12 cellular contexts compared by ENCODE assay signal in genomic region chr6:37006793-37007339, GRCh38. TPM values are rescaled to one million over a fixed set of nuclear protein-coding genes. Genes with fewer than 3 reads are reported as not detected.
DNase-seq lines count a peak whose midpoint lies in the region; ATAC-seq, FAIRE-seq and TF ChIP-seq lines count a peak whose summit lies in the region.
"Had no signal": no experiment of that assay in that cellular context is flagged by ENCODE, and none has a peak within 500 bp of the region (broad histone marks: within the 10 kb centered on the region; RNA-seq: fewer than 3 reads in every experiment).

No MANE protein-coding gene starts in this region.

- H3K4me3 Mint-ChIP-seq in activated naive CD8-positive, alpha-beta T cell treated with anti-CD3 and anti-CD28 coated beads, Interleukin-2, amount 10 ng/mL, durations not matched to agents 7 days and 5 days: peak overlapping the region; percentile 81
- H3K4me3 Mint-ChIP-seq in memory B cell (peak overlapping the region; percentile 99), immature natural killer cell (peak overlapping the region in 2 of 5 donors; percentile 28 to 72)

- H3K27me3 ChIP-seq in PC-9 (ENCODE audit: insufficient read depth, low read depth): peaks cover 2% of the 10 kb centered on the region; the same call in 1 of the 2 replicates
- H3K27me3 ChIP-seq: pancreas had no signal

- POLR2A ChIA-PET in A549 (lab: Yijun Ruan, JAX) (interaction anchor here (1.2 kb wide), 1 partner anchor 21 kb away, joined by 3 read pairs; the partner anchor contains the start of gene MTCH1), PC-9 (lab: Charles Lee; ENCODE audit: unreplicated experiment) (interaction anchor here (0.6 to 1.1 kb wide), 2 partner anchors 21 to 25 kb away, joined by 4 to 8 read pairs; partner anchors contain the start of gene MTCH1)
- POLR2A ChIA-PET in activated naive CD8-positive, alpha-beta T cell treated with anti-CD3 and anti-CD28 coated beads, Interleukin-2, amount 10 ng/mL, durations not matched to agents 7 days and 5 days (lab: Charles Lee): interaction anchor here (1.1 to 3.4 kb wide), 4 partner anchors 11 to 132 kb away, joined by 3 to 15 read pairs (median 6); partner anchors contain the start of gene MTCH1

- in situ Hi-C loops in G401 (cut with HindIII; ENCODE audit: low sequenced_read_pairs): no loop called here

- no peak for TF ChIP-seq POLR2A in A549 (IDR thresholded peaks at IDR 0.05; ENCODE audit: low read length)

- no peak for TF ChIP-seq CTCF in A549 (IDR thresholded peaks at IDR 0.05)
- no peak for TF ChIP-seq CTCF in PC-9 (conservative IDR thresholded peaks at IDR 0.05)

- no peaks in the 10 kb centered on the region for H3K27me3 Mint-ChIP-seq in activated naive CD8-positive, alpha-beta T cell treated with anti-CD3 and anti-CD28 coated beads, Interleukin-2, amount 10 ng/mL, durations not matched to agents 7 days and 5 days
- H3K27me3 Mint-ChIP-seq in memory B cell (no peaks in the 10 kb centered on the region), immature natural killer cell (ENCODE audit: low read depth in 3 of 3) (peaks cover 0 to 4% (median 4%) of the 10 kb centered on the region in 3 donors)
- H3K27me3 Mint-ChIP-seq: CD4-positive, CD25-positive, alpha-beta regulatory T cell had no signal

- DNase-seq in A549 (ENCODE audit: low read depth in 1 of 2, low spot score in 1 of 2) (no peak), memory B cell (ENCODE audit: low spot score in 2 of 2) (no peak), PC-9 (no peak), immature natural killer cell (no peak), NOMO-1 treated with DMSO at 0.1 percent for 48 hours (lab: John Stamatoyannopoulos, UW; ENCODE audit: unreplicated experiment) (no peak), G401 (ENCODE audit: low spot score) (no peak)
- DNase-seq in activated naive CD8-positive, alpha-beta T cell treated with anti-CD3 and anti-CD28 coated beads, Interleukin-2, amount 10 ng/mL, durations not matched to agents 7 days and 5 days: no peak
- DNase-seq: activated CD4-positive, alpha-beta T cell treated with anti-CD3 and anti-CD28 coated beads, Interleukin-2, amount 50 U/mL, for 1 hour; pancreas had no signal

- H3K4me2 ChIP-seq in A549 (no peak overlapping the region), PC-9 (no peak overlapping the region)

- H3K4me3 ChIP-seq in A549: no peak overlapping the region
- H3K4me3 ChIP-seq in PC-9: no peak overlapping the region

- no peaks in the 10 kb centered on the region for H3K9me3 Mint-ChIP-seq in activated naive CD8-positive, alpha-beta T cell treated with anti-CD3 and anti-CD28 coated beads, Interleukin-2, amount 10 ng/mL, durations not matched to agents 7 days and 5 days
- H3K9me3 Mint-ChIP-seq in memory B cell (no peaks in the 10 kb centered on the region), immature natural killer cell (no peaks in the 10 kb centered on the region)
- H3K9me3 Mint-ChIP-seq: CD4-positive, CD25-positive, alpha-beta regulatory T cell had no signal

- no peak for FAIRE-seq in A549 (lab: Jason Lieb, UNC)
- FAIRE-seq: pancreas had no signal

- H3K27ac ChIP-seq in A549: no peak overlapping the region
- H3K27ac ChIP-seq in PC-9: no peak overlapping the region
- H3K27ac ChIP-seq: pancreas had no signal

- H3K4me1 ChIP-seq in A549: no peaks in the 10 kb centered on the region
- no peaks in the 10 kb centered on the region for H3K4me1 ChIP-seq in PC-9 (replicated peaks; ENCODE audit: insufficient read depth)
- H3K4me1 ChIP-seq: pancreas had no signal

- H3K36me3 ChIP-seq in PC-9 (ENCODE audit: low read depth): no peaks in the 10 kb centered on the region
- H3K36me3 ChIP-seq: pancreas had no signal

- TF ChIP-seq RAD21 in A549 (conservative IDR thresholded peaks at IDR 0.05 in 1 of 2, IDR thresholded peaks at IDR 0.05 in 1 of 2): no peak

- BruUV-seq in PC-9 (replicated peaks; lab: Mats Ljungman, UMichigan): no TSS peak

- no peaks in the 10 kb centered on the region for H3K9me2 ChIP-seq in PC-9 (ENCODE audit: insufficient read depth)

- H4K20me1 ChIP-seq in PC-9 (ENCODE audit: insufficient read depth): no peaks in the 10 kb centered on the region

- no peak for ATAC-seq in A549
- ATAC-seq in GM21447 (IDR thresholded peaks at IDR 0.05; ENCODE audit: unreplicated experiment): peak; percentile 1
- ATAC-seq in activated naive CD8-positive, alpha-beta T cell treated with anti-CD3 and anti-CD28 coated beads, Interleukin-2, amount 10 ng/mL, durations not matched to agents 7 days and 5 days (ENCODE audit: low read depth): no peak
- no peak for ATAC-seq in memory B cell (ENCODE audit: low read depth)

- peaks cover 23% of the 10 kb centered on the region for H3K4me1 Mint-ChIP-seq in activated naive CD8-positive, alpha-beta T cell treated with anti-CD3 and anti-CD28 coated beads, Interleukin-2, amount 10 ng/mL, durations not matched to agents 7 days and 5 days
- H3K4me1 Mint-ChIP-seq in memory B cell: peaks cover 47% of the 10 kb centered on the region
- peaks cover 16 to 26% of the 10 kb centered on the region in 2 donors for H3K4me1 Mint-ChIP-seq in immature natural killer cell

- H3K9me3 ChIP-seq in A549 (no peaks in the 10 kb centered on the region), PC-9 (ENCODE audit: insufficient read depth, low read depth) (no peaks in the 10 kb centered on the region)
- H3K9me3 ChIP-seq: pancreas had no signal

- intact Hi-C loops in PC-9 (cut with micrococcal nuclease; ENCODE audit: unreplicated experiment): no loop called here

- H3K27ac Mint-ChIP-seq in activated naive CD8-positive, alpha-beta T cell treated with anti-CD3 and anti-CD28 coated beads, Interleukin-2, amount 10 ng/mL, durations not matched to agents 7 days and 5 days: peak overlapping the region; percentile 75
- H3K27ac Mint-ChIP-seq in memory B cell (peak overlapping the region; percentile 77), immature natural killer cell (peak overlapping the region in 2 of 6 donors; percentile 17 to 48)

- no peak for TF ChIP-seq EP300 in A549 (IDR thresholded peaks at IDR 0.05)

- H3K79me2 ChIP-seq in PC-9 (ENCODE audit: low read depth): no peaks in the 10 kb centered on the region

- H3F3A ChIP-seq in PC-9 (ENCODE audit: insufficient read depth, low read depth): no peaks in the 10 kb centered on the region

- H2AFZ ChIP-seq in PC-9: no peak overlapping the region

- WGBS in A549 (ENCODE audit: missing lambda C conversion rate): 59% methylated on average over 5 of the region's 5 CpGs

- H3K36me3 Mint-ChIP-seq in activated naive CD8-positive, alpha-beta T cell treated with anti-CD3 and anti-CD28 coated beads, Interleukin-2, amount 10 ng/mL, durations not matched to agents 7 days and 5 days: no peaks in the 10 kb centered on the region
- peaks cover 28% of the 10 kb centered on the region for H3K36me3 Mint-ChIP-seq in memory B cell
- H3K36me3 Mint-ChIP-seq in immature natural killer cell: no peaks in the 10 kb centered on the region
- H3K36me3 Mint-ChIP-seq: CD4-positive, CD25-positive, alpha-beta regulatory T cell had no signal

- CTCF ChIA-PET in A549 (lab: Yijun Ruan, JAX): interaction anchor here (0.9 to 3.6 kb wide), 5 partner anchors 12 to 247 kb away, joined by 3 to 26 read pairs (median 5); no protein-coding TSS in a partner anchor
- CTCF ChIA-PET in PC-9 (lab: Charles Lee): interaction anchor here (1.7 kb wide), 1 partner anchor 11 kb away, joined by 4 read pairs; no protein-coding TSS in a partner anchor

TF ChIP-seq in A549, 52 proteins besides CTCF, POLR2A, EP300 and RAD21:
- no peak for TF ChIP-seq HDAC2 (IDR thresholded peaks at IDR 0.05)
- peak; percentile 11 for TF ChIP-seq MAFK (IDR thresholded peaks at IDR 0.05; ENCODE audit: partially characterized antibody)

RNA-seq across cellular contexts. Expression of gene FGD2, which starts 1.4 kb away (rescaled TPM):
- not detected in 2 replicates for polyA plus RNA-seq in A549 (2011; rRNA removed)
- not detected in 2 replicates for polyA plus RNA-seq in A549 (2012; cell fraction: cytosol; rRNA removed)
- 0.06 TPM in 1 of 2 replicates, not detected in the other for polyA plus RNA-seq in A549 (2012; cell fraction: nucleus; rRNA removed)
- polyA plus RNA-seq in A549 (2017; fragmentation: RNase III; extraction: RNeasy Plus Mini Kit Qiagen cat#74134 plus additional on column Dnase treatment): not detected in 3 replicates
- not detected in 2 replicates for polyA minus RNA-seq in A549 (2011; rRNA and poly(A)+ RNA removed)
- 10 to 100 TPM in 1 of 2 experiments, 1 to 10 TPM in 1; 9.8 to 12.4 TPM for total RNA-seq in activated naive CD8-positive, alpha-beta T cell treated with anti-CD3 and anti-CD28 coated beads, Interleukin-2, amount 10 ng/mL, durations not matched to agents 7 days and 5 days
- total RNA-seq in PC-9 (2021): 0.50 and 0.55 TPM in 2 replicates
- polyA plus RNA-seq in immature natural killer cell: 1 to 10 TPM in 2 of 3 donors, under 1 TPM in 1; 0.77 to 3.6 (median 1.9) TPM
- total RNA-seq in G401 (2014; rRNA removed; shearing (Covaris generic)): 0.55 and 1.2 TPM in 2 replicates
- total RNA-seq: LHCN-M2 had no signal

RNA-seq across cellular contexts. Expression of gene MTCH1, which starts 20.9 kb away (rescaled TPM):
- polyA plus RNA-seq in A549 (2011; rRNA removed) (65.4 and 69.4 TPM in 2 replicates), A549 (2017; fragmentation: RNase III; extraction: RNeasy Plus Mini Kit Qiagen cat#74134 plus additional on column Dnase treatment) (99.8 to 112 TPM (median 111 TPM) in 3 replicates), immature natural killer cell (100 to 1,000 TPM in 1 of 3 donors, 10 to 100 TPM in 2; 86.0 to 116 (median 94.7) TPM)
- polyA plus RNA-seq in A549 (2012; cell fraction: cytosol; rRNA removed): 91.5 and 112 TPM in 2 replicates
- polyA plus RNA-seq in A549 (2012; cell fraction: nucleus; rRNA removed): 117 and 143 TPM in 2 replicates
- 86.0 and 88.0 TPM in 2 replicates for polyA minus RNA-seq in A549 (2011; rRNA and poly(A)+ RNA removed)
- 100 to 1,000 TPM; 135 to 139 TPM for total RNA-seq in activated naive CD8-positive, alpha-beta T cell treated with anti-CD3 and anti-CD28 coated beads, Interleukin-2, amount 10 ng/mL, durations not matched to agents 7 days and 5 days
- 236 and 241 TPM in 2 replicates for total RNA-seq in PC-9 (2021)
- total RNA-seq in G401 (2014; rRNA removed; shearing (Covaris generic)): 389 and 393 TPM in 2 replicates

RNA-seq across cellular contexts. Expression of gene PI16, which starts 52.3 kb away (rescaled TPM):
- polyA plus RNA-seq in A549 (2011; rRNA removed) (not detected in 2 replicates), A549 (2017; fragmentation: RNase III; extraction: RNeasy Plus Mini Kit Qiagen cat#74134 plus additional on column Dnase treatment) (not detected in 3 replicates), immature natural killer cell (1 to 10 TPM; 3.6 to 6.9 (median 3.6) TPM)
- polyA plus RNA-seq in A549 (2012; cell fraction: cytosol; rRNA removed): 0.05 TPM in 1 of 2 replicates, not detected in the other
- 0.02 TPM in 1 of 2 replicates, not detected in the other for polyA plus RNA-seq in A549 (2012; cell fraction: nucleus; rRNA removed)
- polyA minus RNA-seq in A549 (2011; rRNA and poly(A)+ RNA removed): not detected in 2 replicates
- under 1 TPM; 0.37 to 0.86 TPM for total RNA-seq in activated naive CD8-positive, alpha-beta T cell treated with anti-CD3 and anti-CD28 coated beads, Interleukin-2, amount 10 ng/mL, durations not matched to agents 7 days and 5 days
- 0.83 and 1.9 TPM in 2 replicates for total RNA-seq in PC-9 (2021)
- not detected in 2 replicates for total RNA-seq in G401 (2014; rRNA removed; shearing (Covaris generic))
- total RNA-seq: LHCN-M2 had no signal
